Comparison of ENCODE assay signal across 2 cellular contexts in genomic region chr19:54181894-54182293, GRCh38.
TF ChIP-seq lines count a peak whose summit lies in the region.

No MANE protein-coding gene starts in this region.

TF ChIP-seq in HEK293, 187 proteins besides CTCF, POLR2A, EP300 and RAD21:
- peak; percentile 84 for TF ChIP-seq ZNF366 (tag by site-specific recombination; conservative IDR thresholded peaks at IDR 0.05)

TF ChIP-seq in HepG2, 621 proteins besides CTCF, POLR2A, EP300 and RAD21:
- TF ChIP-seq PCBP1 (IDR thresholded peaks at IDR 0.05; ENCODE audit: borderline replicate concordance, low read depth, low read length): 0 out of 2 replicates have a peak, but pooled peaks have one; percentile 27
- TF ChIP-seq PCBP2 (optimal IDR thresholded peaks at IDR 0.05; ENCODE audit: low read depth, low read length, poor library complexity, severe bottlenecking): peak; percentile 54
